ENCODE assay signal across 8 cellular contexts in genomic region chr17:45487704-45488103, GRCh38. TPM values are rescaled to one million over a fixed set of nuclear protein-coding genes. Genes with fewer than 3 reads are reported as not detected.
A peak's percentile ranks its signal among the peaks of the same experiment; 100 is the strongest.
DNase-seq lines count a peak whose midpoint lies in the region; ATAC-seq, FAIRE-seq and TF ChIP-seq lines count a peak whose summit lies in the region.
"Not testable (repeated sequence)": the region's sequence is repeated elsewhere in the genome, so short reads cannot be mapped to it uniquely, and the experiment has no call there.

No MANE protein-coding gene starts in this region.

- H3K27ac ChIP-seq in adrenal gland (peak overlapping the region; percentile 35 to 93 (median 78)), esophagus (ENCODE audit: low read depth in 2 of 2, low read length in 1 of 2) (peak overlapping the region; percentile 49 to 79), keratinocyte (ENCODE audit: control insufficient read depth, insufficient read depth, low read length) (peak overlapping the region; percentile 61), upper lobe of left lung (peak overlapping the region; percentile 64 to 97 (median 80))

- peak; percentile 71 for FAIRE-seq in keratinocyte (lab: Jason Lieb, UNC)

- TF ChIP-seq EP300 in upper lobe of left lung (IDR thresholded peaks at IDR 0.05): peak in 1 of 4 donors; percentile 3

- DNase-seq in DMS53 treated with DMSO at 0.1 percent for 48 hours (lab: John Stamatoyannopoulos, UW; ENCODE audit: unreplicated experiment) (peak; percentile 20), M059J (ENCODE audit: low read depth) (peak; percentile 85), SIG-M5 (lab: John Stamatoyannopoulos, UW) (peak; percentile 12), adrenal gland (peak; percentile 82 to 97 (median 92)), keratinocyte (ENCODE audit: low read depth, low spot score) (peak; percentile 64), upper lobe of left lung (peak in 1 of 2 donors; percentile 93)
- DNase-seq in osteocyte (ENCODE audit: extremely low spot score, unreplicated experiment): not testable (repeated sequence)

- H2AFZ ChIP-seq in keratinocyte (ENCODE audit: control insufficient read depth, low read length): not testable (repeated sequence)

- H3K27me3 Mint-ChIP-seq in osteocyte (ENCODE audit: unreplicated experiment): not testable (repeated sequence)

- peak overlapping the region; percentile 54 for H3K4me2 ChIP-seq in keratinocyte (ENCODE audit: control insufficient read depth, extremely low read depth, insufficient read depth, low read depth, low read length)

- H3K4me3 ChIP-seq in adrenal gland; esophagus (ENCODE audit: low read depth in 1 of 2, low read length in 2 of 2); upper lobe of left lung: not testable (repeated sequence)
- H3K4me3 ChIP-seq in keratinocyte (ENCODE audit: control insufficient read depth in 2 of 3, extremely low read depth in 1 of 3, insufficient read depth in 2 of 3, low read depth in 1 of 3, low read length in 3 of 3): peak overlapping the region in 2 of 3 experiments; percentile 18 to 37

- H3K9me1 ChIP-seq in keratinocyte (ENCODE audit: control insufficient read depth, extremely low read depth, insufficient read depth, low read length): not testable (repeated sequence)

- peak; percentile 65 to 66 for ATAC-seq in upper lobe of left lung (ENCODE audit: low FRiP score in 2 of 2)

- H3K27me3 ChIP-seq in adrenal gland; esophagus (ENCODE audit: control insufficient read depth in 1 of 2, insufficient read depth in 2 of 2, low read length in 2 of 2); keratinocyte (ENCODE audit: control insufficient read depth, extremely low read depth, insufficient read depth, low read length); upper lobe of left lung: not testable (repeated sequence)

- peaks cover 33% of the 10 kb centered on the region for H3K4me1 Mint-ChIP-seq in osteocyte (ENCODE audit: unreplicated experiment)

- H3K4me1 ChIP-seq in adrenal gland (replicated peaks in 1 of 2) (peaks cover 0 to 25% of the 10 kb centered on the region in 2 donors), keratinocyte (ENCODE audit: control insufficient read depth, extremely low read depth, insufficient read depth, low read length) (peaks cover 27% of the 10 kb centered on the region), upper lobe of left lung (peaks cover 17 to 47% (median 36%) of the 10 kb centered on the region in 4 donors)
- not testable (repeated sequence) for H3K4me1 ChIP-seq in esophagus (ENCODE audit: control insufficient read depth in 2 of 2, insufficient read depth in 2 of 2, low read length in 1 of 2)

- peak in 1 of 2 donors; percentile 77 for TF ChIP-seq POLR2A in adrenal gland (IDR thresholded peaks at IDR 0.05)
- not testable (repeated sequence) for TF ChIP-seq POLR2A in upper lobe of left lung (IDR thresholded peaks at IDR 0.05)

- intact Hi-C loops in adrenal gland (cut with DNase I): not testable (repeated sequence)

- not testable (repeated sequence) for H3K36me3 ChIP-seq in adrenal gland (replicated peaks in 1 of 2); esophagus (ENCODE audit: control insufficient read depth in 2 of 2, insufficient read depth in 2 of 2, low read length in 1 of 2); keratinocyte (ENCODE audit: control insufficient read depth in 2 of 2, extremely low read depth in 1 of 2, insufficient read depth in 2 of 2, low read length in 2 of 2); upper lobe of left lung

- not testable (repeated sequence) for H3K9me3 Mint-ChIP-seq in osteocyte (ENCODE audit: unreplicated experiment)

- peak overlapping the region; percentile 22 for H3K9ac ChIP-seq in keratinocyte (ENCODE audit: control insufficient read depth, extremely low read depth, insufficient read depth, low read length)

- H4K20me1 ChIP-seq in keratinocyte (ENCODE audit: control insufficient read depth, extremely low read depth, insufficient read depth, low read length): not testable (repeated sequence)

- H3K36me3 Mint-ChIP-seq in osteocyte (ENCODE audit: unreplicated experiment): not testable (repeated sequence)

- dilution Hi-C loops in keratinocyte (cut with MboI; ENCODE audit: extremely low pct_ligation_motif_present, low sequenced_read_pairs): not testable (repeated sequence)

- H3K27ac Mint-ChIP-seq in osteocyte (ENCODE audit: unreplicated experiment): peak overlapping the region; percentile 99

- peak overlapping the region; percentile 67 for H3K4me3 Mint-ChIP-seq in osteocyte (ENCODE audit: unreplicated experiment)

- WGBS in adrenal gland, 4 donors: 2 to 12% (median 8%) methylated on average over 2 of the region's 2 CpGs
- 28 to 38% methylated on average over 2 of the region's 2 CpGs for WGBS in esophagus, 2 donors
- 16 to 17% methylated on average over 2 of the region's 2 CpGs for WGBS in upper lobe of left lung, 2 donors

- peaks cover 18% of the 10 kb centered on the region for H3K79me2 ChIP-seq in keratinocyte (ENCODE audit: control insufficient read depth, insufficient read depth, low read length)

- not testable (repeated sequence) for TF ChIP-seq CTCF in adrenal gland (IDR thresholded peaks at IDR 0.05); keratinocyte (optimal IDR thresholded peaks at IDR 0.05 in 1 of 3, IDR thresholded peaks at IDR 0.05 in 1 of 3, conservative IDR thresholded peaks at IDR 0.05 in 1 of 3; ENCODE audit: extremely low read depth in 1 of 3, insufficient read depth in 2 of 3, low read length in 3 of 3); osteocyte (IDR thresholded peaks at IDR 0.05); upper lobe of left lung (IDR thresholded peaks at IDR 0.05)

- not testable (repeated sequence) for H3K9me3 ChIP-seq in adrenal gland (replicated peaks in 1 of 3); esophagus (ENCODE audit: control insufficient read depth in 2 of 2, insufficient read depth in 1 of 2, low read depth in 1 of 2, low read length in 1 of 2); keratinocyte (ENCODE audit: control insufficient read depth, low read depth, low read length); upper lobe of left lung

RNA-seq across cellular contexts. Expression of gene PLEKHM1, which starts 2.8 kb away (rescaled TPM):
- 9.9 and 31.3 TPM in 2 replicates for total RNA-seq in M059J (2014; rRNA removed; shearing (Covaris generic))
- total RNA-seq in adrenal gland (100 to 1,000 TPM in 1 of 8 donors, 10 to 100 TPM in 7; 41.8 to 152 (median 58.1) TPM), osteocyte (41.0 and 41.7 TPM in 2 replicates), upper lobe of left lung (100 to 1,000 TPM in 2 of 6 donors, 10 to 100 TPM in 4; 52.1 to 229 (median 72.0) TPM)
- polyA plus RNA-seq in adrenal gland (10 to 100 TPM; 15.9 to 32.2 (median 17.4) TPM), esophagus (10 to 100 TPM; 43.9 to 80.4 TPM), keratinocyte (30.1 to 69.1 TPM (median 33.0 TPM) in 3 replicates)
- polyA plus RNA-seq in keratinocyte (2011; ENCODE audit: low read depth): 44.7 TPM
- polyA plus RNA-seq in keratinocyte (2011; cell fraction: cytosol; rRNA removed): 27.7 and 39.6 TPM in 2 replicates
- 92.2 and 104 TPM in 2 replicates for polyA plus RNA-seq in keratinocyte (2011; cell fraction: nucleus; rRNA removed)
- 41.2 and 60.6 TPM in 2 replicates for polyA plus RNA-seq in keratinocyte (2012; ENCODE audit: low replicate concordance)
- polyA minus RNA-seq in keratinocyte: 137 to 318 TPM (median 188 TPM) in 3 replicates
- polyA minus RNA-seq in keratinocyte (2011; cell fraction: cytosol; rRNA and poly(A)+ RNA removed): 136 TPM
- 92.9 and 125 TPM in 2 replicates for polyA minus RNA-seq in keratinocyte (2011; cell fraction: nucleus; rRNA and poly(A)+ RNA removed)

RNA-seq across cellular contexts. Expression of gene ARHGAP27, which starts 55.0 kb away (rescaled TPM):
- total RNA-seq in M059J (2014; rRNA removed; shearing (Covaris generic)): 0.91 and 3.3 TPM in 2 replicates
- total RNA-seq in adrenal gland (10 to 100 TPM in 7 of 8 donors, 1 to 10 TPM in 1; 8.3 to 25.4 (median 17.7) TPM), osteocyte (0.99 and 1.6 TPM in 2 replicates), upper lobe of left lung (100 to 1,000 TPM in 1 of 6 donors, 10 to 100 TPM in 5; 46.1 to 243 (median 81.4) TPM)
- polyA plus RNA-seq in adrenal gland (10 to 100 TPM in 2 of 3 donors, 1 to 10 TPM in 1; 3.0 to 40.2 (median 19.4) TPM), esophagus (100 to 1,000 TPM in 1 of 2 donors, 10 to 100 TPM in 1; 100.0 to 211 TPM), keratinocyte (13.2 to 37.4 TPM (median 14.4 TPM) in 3 replicates)
- 13.8 TPM for polyA plus RNA-seq in keratinocyte (2011; ENCODE audit: low read depth)
- polyA plus RNA-seq in keratinocyte (2011; cell fraction: cytosol; rRNA removed): 9.9 and 18.5 TPM in 2 replicates
- polyA plus RNA-seq in keratinocyte (2011; cell fraction: nucleus; rRNA removed): 70.1 and 88.7 TPM in 2 replicates
- polyA plus RNA-seq in keratinocyte (2012; ENCODE audit: low replicate concordance): 16.6 and 34.7 TPM in 2 replicates
- 16.5 to 25.6 TPM (median 18.3 TPM) in 3 replicates for polyA minus RNA-seq in keratinocyte
- polyA minus RNA-seq in keratinocyte (2011; cell fraction: cytosol; rRNA and poly(A)+ RNA removed): 21.3 TPM
- 47.1 and 62.7 TPM in 2 replicates for polyA minus RNA-seq in keratinocyte (2011; cell fraction: nucleus; rRNA and poly(A)+ RNA removed)
